33 cellular contexts compared by ENCODE assay signal in genomic region chr4:113801882-113802281, GRCh38.
"Had no signal": no experiment of that assay in that cellular context is flagged by ENCODE, and none has a peak within 500 bp of the region (broad histone marks: within the 10 kb centered on the region; RNA-seq: fewer than 3 reads in every experiment).

No MANE protein-coding gene starts in this region.

- H3K4me3 ChIP-seq: MG63 had no signal

- H3K27me3 ChIP-seq: MG63 had no signal

- H3K9me3 ChIP-seq: MG63 had no signal

- DNase-seq: Karpas-422, Kasumi-1, MG63, MM.1S, MV-4-11, NCI-H1092, NCI-H1092 treated with DMSO at 0.1 percent for 48 hours, NCI-H1105, NCI-H1105 treated with DMSO at 0.1 percent for 48 hours, NCI-H1417, NCI-H1417 treated with DMSO at 0.1 percent for 48 hours, NCI-H1436, NCI-H1436 treated with DMSO at 0.1 percent for 48 hours, NCI-H146, NCI-H1694, NCI-H1694 treated with DMSO at 0.1 percent for 48 hours, NCI-H187, NCI-H187 treated with DMSO at 0.1 percent for 48 hours, NCI-H1930, NCI-H2029, NCI-H2029 treated with DMSO at 0.1 percent for 48 hours, NCI-H2081, NCI-H2081 treated with DMSO at 0.1 percent for 48 hours, NCI-H2107, NCI-H2171, NCI-H2171 treated with DMSO at 0.1 percent for 48 hours, NCI-H2227 treated with DMSO at 0.1 percent for 48 hours, NCI-H226, NCI-H345, NCI-H446, NCI-H446 treated with DMSO at 0.1 percent for 48 hours, NCI-H510A, NCI-H510A treated with DMSO at 0.1 percent for 48 hours had no signal

- H3K36me3 ChIP-seq: MG63 had no signal
